ENCODE assay signal across 8 cellular contexts in genomic region chr6:57317060-57317943, GRCh38. TPM values are rescaled to one million over a fixed set of nuclear protein-coding genes. Genes with fewer than 3 reads are reported as not detected.
DNase-seq lines count a peak whose midpoint lies in the region; ATAC-seq and TF ChIP-seq lines count a peak whose summit lies in the region.

Gene PRIM2, plus strand, starts transcription at chr6:57317630. Its CDS starts 816 bp downstream, at chr6:57318446.

- WGBS in endodermal cell (ENCODE audit: insufficient coverage in 1 of 2, insufficient read length in 1 of 2), 2 experiments: 0 to 5% methylated on average over 14 to 27 of the region's 27 CpGs
- WGBS in mesenchymal stem cell: under 1% methylated on average over 27 of the region's 27 CpGs

- no peak within 1 kb of the TSS for H3K27ac ChIP-seq in endodermal cell (ENCODE audit: low read depth, low read length)
- H3K27ac ChIP-seq in mesenchymal stem cell (ENCODE audit: low read length, poor library complexity, severe bottlenecking): peak within 1 kb of the TSS; percentile 6

- peaks cover 11% of the 10 kb centered on the region for H3K4me1 Mint-ChIP-seq in endodermal cell

- H2BK12ac ChIP-seq in mesenchymal stem cell (ENCODE audit: low read length in 2 of 2): no peak within 1 kb of the TSS

- no peak within 1 kb of the TSS for H4K91ac ChIP-seq in mesenchymal stem cell (ENCODE audit: low read length)

- H3K79me1 ChIP-seq in mesenchymal stem cell (replicated peaks; ENCODE audit: low read length, poor library complexity, severe bottlenecking): peaks cover 24% of the 10 kb centered on the region

- DNase-seq in COLO829 (ENCODE audit: low spot score): peak; percentile 85
- DNase-seq in HT1080 (ENCODE audit: low read depth): peak; percentile 84
- DNase-seq in NOMO-1 (lab: John Stamatoyannopoulos, UW; ENCODE audit: unreplicated experiment in 2 of 2): peak; percentile 84
- peak; percentile 60 to 71 (median 64) for DNase-seq in activated CD8-positive, alpha-beta memory T cell treated with anti-CD3 and anti-CD28 coated beads for 48 hours (ENCODE audit: low read depth in 2 of 3, low spot score in 2 of 3)
- DNase-seq in endodermal cell: peak; percentile 95
- peak; percentile 84 for DNase-seq in mesenchymal stem cell
- peak; percentile 61 for DNase-seq in stimulated activated CD8-positive, alpha-beta memory T cell treated with anti-CD3 and anti-CD28 coated beads, Interleukin-12 subunit alpha, Interleukin-12 subunit beta, amount 100 ng/mL, for 24 hours (ENCODE audit: extremely low read depth)

- peaks cover 27% of the 10 kb centered on the region for H3K36me3 Mint-ChIP-seq in endodermal cell (ENCODE audit: low read depth)

- H3K4ac ChIP-seq in mesenchymal stem cell (ENCODE audit: low read depth in 1 of 2, low read length in 2 of 2): peak within 1 kb of the TSS; percentile 21 to 41

- peaks cover 33% of the 10 kb centered on the region for H3K27me3 Mint-ChIP-seq in endodermal cell (ENCODE audit: insufficient read depth)

- no peak within 1 kb of the TSS for H2BK15ac ChIP-seq in mesenchymal stem cell (ENCODE audit: low read depth, poor library complexity, severe bottlenecking)

- H3K23ac ChIP-seq in mesenchymal stem cell (ENCODE audit: low read length in 2 of 2): no peak within 1 kb of the TSS

- H2AK5ac ChIP-seq in mesenchymal stem cell (ENCODE audit: low read length, severe bottlenecking): no peak within 1 kb of the TSS

- H2AFZ ChIP-seq in mesenchymal stem cell (ENCODE audit: low read depth, low read length): peak within 1 kb of the TSS; percentile 59

- H2BK5ac ChIP-seq in mesenchymal stem cell (ENCODE audit: low read depth, low read length, poor library complexity, severe bottlenecking): no peak within 1 kb of the TSS

- H4K8ac ChIP-seq in mesenchymal stem cell (ENCODE audit: low read length): peak within 1 kb of the TSS; percentile 59

- H3K4me2 ChIP-seq in mesenchymal stem cell (ENCODE audit: low read length, poor library complexity, severe bottlenecking): peak within 1 kb of the TSS; percentile 97

- peak within 1 kb of the TSS; percentile 84 for H3K4me3 Mint-ChIP-seq in endodermal cell

- peak within 1 kb of the TSS; percentile 65 for H3K9ac ChIP-seq in endodermal cell (ENCODE audit: extremely low read depth, low read length, poor library complexity, severe bottlenecking)
- peak within 1 kb of the TSS; percentile 89 for H3K9ac ChIP-seq in mesenchymal stem cell (ENCODE audit: low read length)

- no peaks in the 10 kb centered on the region for H3K4me1 ChIP-seq in endodermal cell (ENCODE audit: control insufficient read depth, insufficient read depth, low read length)
- peaks cover 2% of the 10 kb centered on the region for H3K4me1 ChIP-seq in mesenchymal stem cell (ENCODE audit: control insufficient read depth, insufficient read depth, low read depth, low read length)

- no peak within 1 kb of the TSS for H3K14ac ChIP-seq in mesenchymal stem cell (ENCODE audit: low read length in 2 of 2)

- H3K9me3 ChIP-seq in endodermal cell (ENCODE audit: control insufficient read depth, low read length): peaks cover 11% of the 10 kb centered on the region
- no peaks in the 10 kb centered on the region for H3K9me3 ChIP-seq in mesenchymal stem cell (ENCODE audit: control insufficient read depth, low read length)

- peaks cover under 1% of the 10 kb centered on the region for H3K9me3 Mint-ChIP-seq in endodermal cell

- H3K18ac ChIP-seq in mesenchymal stem cell (ENCODE audit: low read depth in 1 of 2, low read length in 2 of 2): peak within 1 kb of the TSS in 1 of 2 experiments; percentile 61

- H3K27me3 ChIP-seq in endodermal cell (ENCODE audit: control insufficient read depth, insufficient read depth, low read length, poor library complexity, severe bottlenecking): peaks cover 25% of the 10 kb centered on the region
- no peaks in the 10 kb centered on the region for H3K27me3 ChIP-seq in mesenchymal stem cell (ENCODE audit: control insufficient read depth in 1 of 2, insufficient read depth in 1 of 2, low read length in 2 of 2)

- H3K36me3 ChIP-seq in endodermal cell (ENCODE audit: control insufficient read depth, insufficient read depth, low read length) (peaks cover 24% of the 10 kb centered on the region), mesenchymal stem cell (ENCODE audit: control insufficient read depth in 1 of 2, insufficient read depth in 2 of 2, low read depth in 1 of 2, low read length in 2 of 2) (peaks cover 0 to 35% of the 10 kb centered on the region in 2 experiments)

- TF ChIP-seq CTCF in endodermal cell (conservative IDR thresholded peaks at IDR 0.05): no peak

- H3K27ac Mint-ChIP-seq in endodermal cell: peak within 1 kb of the TSS; percentile 97

- H3K4me3 ChIP-seq in endodermal cell (ENCODE audit: low read length) (peak within 1 kb of the TSS; percentile 96), mesenchymal stem cell (ENCODE audit: insufficient read depth in 1 of 2, low read depth in 1 of 2, low read length in 2 of 2) (peak within 1 kb of the TSS; percentile 64 to 86)

- no peak within 1 kb of the TSS for H2BK120ac ChIP-seq in mesenchymal stem cell (ENCODE audit: low read depth, low read length)

- ATAC-seq in GM21360 (IDR thresholded peaks at IDR 0.05; ENCODE audit: unreplicated experiment): peak; percentile 79

RNA-seq across cellular contexts. Expression of gene PRIM2, which starts in this region (rescaled TPM):
- 48.2 and 58.5 TPM in 2 replicates for total RNA-seq in HT1080 (2014; rRNA removed; shearing (Covaris generic))
- polyA plus RNA-seq in HT1080 (2015; cell fraction: cytosol; rRNA removed): 37.1 and 38.5 TPM in 2 replicates
- 54.0 and 65.3 TPM in 2 replicates for polyA plus RNA-seq in HT1080 (2015; cell fraction: nucleus; rRNA removed)
- total RNA-seq in endodermal cell: 10 to 100 TPM; 30.9 to 43.1 TPM
- polyA plus RNA-seq in endodermal cell (2013, experiment 1 of 2): 19.7 TPM
- 19.6 TPM for polyA plus RNA-seq in endodermal cell (2013, experiment 2 of 2)
- 4.5 TPM for polyA plus RNA-seq in mesenchymal stem cell (2013, experiment 1 of 2)
- polyA plus RNA-seq in mesenchymal stem cell (2013, experiment 2 of 2): 5.2 TPM
